26 cellular contexts compared by ENCODE assay signal in the genomic region with DNA sequence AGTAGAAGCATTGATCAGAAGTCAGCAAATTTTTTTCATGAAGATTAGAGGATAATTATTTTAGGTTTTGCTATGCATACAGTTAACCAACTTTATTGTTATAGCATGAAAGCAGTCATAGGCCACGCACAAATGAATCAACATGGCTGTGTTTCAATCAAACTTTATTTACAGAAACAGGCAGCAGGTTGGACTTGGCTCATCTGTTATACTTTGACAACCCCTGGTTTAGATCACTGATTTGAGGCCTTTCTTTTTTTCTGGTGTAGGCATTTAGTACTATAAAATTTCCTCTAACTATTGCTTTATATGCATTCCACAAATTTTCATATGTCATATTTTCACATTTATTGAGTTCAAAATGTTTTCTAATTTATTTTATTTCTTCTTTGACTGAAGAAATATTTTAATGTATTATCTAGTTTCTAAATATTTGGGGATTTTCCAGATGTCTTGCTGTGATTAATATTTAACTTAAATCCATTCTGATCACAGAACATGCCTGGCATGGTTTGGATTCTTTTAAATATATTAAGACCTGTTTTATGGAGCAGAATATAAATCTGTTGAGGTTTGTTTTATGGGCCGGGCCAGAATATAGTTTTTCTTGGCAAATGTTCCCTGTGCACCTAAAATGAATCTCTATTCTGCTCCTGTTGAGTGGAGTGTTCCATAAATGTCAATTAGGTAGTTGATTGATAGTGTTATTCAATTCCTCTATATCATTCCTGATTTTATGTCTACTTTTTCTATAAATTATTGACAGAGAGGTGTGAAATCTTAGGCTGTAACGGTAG.
DNase-seq lines count a peak whose midpoint lies in the region; ATAC-seq and TF ChIP-seq lines count a peak whose summit lies in the region.
"Had no signal": no experiment of that assay in that cellular context is flagged by ENCODE, and none has a peak within 500 bp of the region (broad histone marks: within the 10 kb centered on the region; RNA-seq: fewer than 3 reads in every experiment).

No MANE protein-coding gene starts in this region.

- ATAC-seq in Right ventricle myocardium superior (ENCODE audit: poor library complexity), result no peak
- ATAC-seq in stimulated activated effector memory CD8-positive, alpha-beta T cell treated with anti-CD3 and anti-CD28 coated beads, Interleukin-12 subunit alpha, Interleukin-12 subunit beta, amount 100 ng/mL, for 72 hours, result no peak
- ATAC-seq: foreskin keratinocyte, heart left ventricle, PC-3 had no signal

- TF ChIP-seq CTCF in HFFc6 (IDR thresholded peaks at IDR 0.05) (no peak), chondrocyte (IDR thresholded peaks at IDR 0.05) (no peak), mesothelial cell of epicardium (IDR thresholded peaks at IDR 0.05; ENCODE audit: unreplicated experiment) (no peak)

- no peaks in the 10 kb centered on the region for H3K36me3 Mint-ChIP-seq in HFFc6 (ENCODE audit: low read depth)
- H3K36me3 Mint-ChIP-seq in chondrocyte (ENCODE audit: low read depth), result no peaks in the 10 kb centered on the region
- H3K36me3 Mint-ChIP-seq in mesothelial cell of epicardium, result peaks cover 2% of the 10 kb centered on the region
- H3K36me3 Mint-ChIP-seq in stimulated activated effector memory CD8-positive, alpha-beta T cell treated with anti-CD3 and anti-CD28 coated beads, Interleukin-12 subunit alpha, Interleukin-12 subunit beta, amount 100 ng/mL, for 72 hours, result no peaks in the 10 kb centered on the region
- H3K36me3 Mint-ChIP-seq: activated naive CD4-positive, alpha-beta T cell treated with anti-CD3 and anti-CD28 coated beads, Interleukin-2, amount 10 ng/mL, durations not matched to agents 7 days and 5 days; brain had no signal

- peaks cover 2% of the 10 kb centered on the region for H3K27me3 Mint-ChIP-seq in HFFc6 (ENCODE audit: insufficient read depth)
- no peaks in the 10 kb centered on the region for H3K27me3 Mint-ChIP-seq in chondrocyte (ENCODE audit: low read depth)
- H3K27me3 Mint-ChIP-seq in mesothelial cell of epicardium (ENCODE audit: low read depth), result no peaks in the 10 kb centered on the region

- H3K4me1 Mint-ChIP-seq in HFFc6 (ENCODE audit: low read depth), result peaks cover 24% of the 10 kb centered on the region
- H3K4me1 Mint-ChIP-seq in chondrocyte (ENCODE audit: low read depth), result peaks cover 42% of the 10 kb centered on the region
- H3K4me1 Mint-ChIP-seq in mesothelial cell of epicardium, result peaks cover 12% of the 10 kb centered on the region
- H3K4me1 Mint-ChIP-seq in stimulated activated effector memory CD8-positive, alpha-beta T cell treated with anti-CD3 and anti-CD28 coated beads, Interleukin-12 subunit alpha, Interleukin-12 subunit beta, amount 100 ng/mL, for 72 hours, result no peaks in the 10 kb centered on the region
- H3K4me1 Mint-ChIP-seq: activated CD4-positive, alpha-beta memory T cell treated with anti-CD3 and anti-CD28 coated beads, Interleukin-2, amount 10 ng/mL, durations not matched to agents 7 days and 5 days; activated naive CD4-positive, alpha-beta T cell treated with anti-CD3 and anti-CD28 coated beads, Interleukin-2, amount 10 ng/mL, durations not matched to agents 7 days and 5 days; brain; endodermal cell had no signal

- DNase-seq in DMS153 (lab: John Stamatoyannopoulos, UW) (peak; percentile 13), HFFc6 (peak; percentile 23), chondrocyte (ENCODE audit: low spot score) (no peak), mesothelial cell of epicardium (ENCODE audit: low spot score in 2 of 2, unreplicated experiment in 2 of 2) (no peak), Right ventricle myocardium superior (no peak)
- no peak for DNase-seq in stimulated activated naive CD4-positive, alpha-beta T cell treated with Interleukin-2 at 50 U/mL for 16 hours (lab: John Stamatoyannopoulos, UW)
- no peak for DNase-seq in activated CD4-positive, CD25-positive, alpha-beta regulatory T cell (lab: John Stamatoyannopoulos, UW)
- DNase-seq in stimulated activated effector memory CD8-positive, alpha-beta T cell treated with anti-CD3 and anti-CD28 coated beads, Interleukin-12 subunit alpha, Interleukin-12 subunit beta, amount 100 ng/mL, for 72 hours (ENCODE audit: low spot score in 2 of 2), result no peak
- DNase-seq: activated CD4-positive, alpha-beta memory T cell treated with anti-CD3 and anti-CD28 coated beads, Interleukin-2, amount 10 ng/mL, durations not matched to agents 7 days and 5 days; activated CD8-positive, alpha-beta memory T cell treated with anti-CD3 and anti-CD28 coated beads, Interleukin-2, amount 50 U/mL, for 4 hours; activated naive CD4-positive, alpha-beta T cell treated with anti-CD3 and anti-CD28 coated beads, Interleukin-2, amount 10 ng/mL, durations not matched to agents 7 days and 5 days; adrenal gland; CD4-positive, alpha-beta T cell; dermis blood vessel endothelial cell; endodermal cell; esophagus squamous epithelium; foreskin keratinocyte; heart left ventricle; Kasumi-1; NCI-H1436 treated with DMSO at 0.1 percent for 48 hours; nephron progenitor cell; PC-3; stimulated activated CD4-positive, alpha-beta T cell treated with anti-CD3 and anti-CD28 coated beads, Interleukin-1b, Interleukin-23, amount 100 ng/mL, for 48 hours; testis had no signal

- H3K9me3 Mint-ChIP-seq in HFFc6, result no peaks in the 10 kb centered on the region
- peaks cover 4% of the 10 kb centered on the region for H3K9me3 Mint-ChIP-seq in chondrocyte (ENCODE audit: low read depth)
- peaks cover 18% of the 10 kb centered on the region for H3K9me3 Mint-ChIP-seq in mesothelial cell of epicardium
- H3K9me3 Mint-ChIP-seq in stimulated activated effector memory CD8-positive, alpha-beta T cell treated with anti-CD3 and anti-CD28 coated beads, Interleukin-12 subunit alpha, Interleukin-12 subunit beta, amount 100 ng/mL, for 72 hours, result no peaks in the 10 kb centered on the region
- H3K9me3 Mint-ChIP-seq: activated CD4-positive, alpha-beta memory T cell treated with anti-CD3 and anti-CD28 coated beads, Interleukin-2, amount 10 ng/mL, durations not matched to agents 7 days and 5 days; activated naive CD4-positive, alpha-beta T cell treated with anti-CD3 and anti-CD28 coated beads, Interleukin-2, amount 10 ng/mL, durations not matched to agents 7 days and 5 days; brain; CD4-positive, alpha-beta T cell; endodermal cell; nephron progenitor cell; stimulated activated naive CD8-positive, alpha-beta T cell treated with anti-CD3 and anti-CD28 coated beads, Interleukin-15, Interleukin-2, amounts not matched to agents 100 ng/mL and 50 ng/mL, for 24 hours had no signal

- H3K27ac Mint-ChIP-seq in HFFc6 (no peak overlapping the region), chondrocyte (ENCODE audit: unreplicated experiment) (peak overlapping the region; percentile 5), mesothelial cell of epicardium (peak overlapping the region; percentile 43)
- no peak overlapping the region for H3K27ac Mint-ChIP-seq in stimulated activated effector memory CD8-positive, alpha-beta T cell treated with anti-CD3 and anti-CD28 coated beads, Interleukin-12 subunit alpha, Interleukin-12 subunit beta, amount 100 ng/mL, for 72 hours
- H3K27ac Mint-ChIP-seq: activated CD4-positive, alpha-beta memory T cell treated with anti-CD3 and anti-CD28 coated beads, Interleukin-2, amount 10 ng/mL, durations not matched to agents 7 days and 5 days; activated naive CD4-positive, alpha-beta T cell treated with anti-CD3 and anti-CD28 coated beads, Interleukin-2, amount 10 ng/mL, durations not matched to agents 7 days and 5 days; brain; CD4-positive, alpha-beta T cell; endodermal cell; nephron progenitor cell; stimulated activated naive CD8-positive, alpha-beta T cell treated with anti-CD3 and anti-CD28 coated beads, Interleukin-15, Interleukin-2, amounts not matched to agents 100 ng/mL and 50 ng/mL, for 24 hours had no signal

- intact Hi-C loops in Right ventricle myocardium superior (cut with DNase I), result no loop called here

- H3K4me3 Mint-ChIP-seq in HFFc6, result no peak overlapping the region
- H3K4me3 Mint-ChIP-seq in chondrocyte (ENCODE audit: unreplicated experiment), result no peak overlapping the region
- H3K4me3 Mint-ChIP-seq in mesothelial cell of epicardium, result no peak overlapping the region
- H3K4me3 Mint-ChIP-seq in stimulated activated effector memory CD8-positive, alpha-beta T cell treated with anti-CD3 and anti-CD28 coated beads, Interleukin-12 subunit alpha, Interleukin-12 subunit beta, amount 100 ng/mL, for 72 hours, result no peak overlapping the region
- H3K4me3 Mint-ChIP-seq: activated CD4-positive, alpha-beta memory T cell treated with anti-CD3 and anti-CD28 coated beads, Interleukin-2, amount 10 ng/mL, durations not matched to agents 7 days and 5 days; activated naive CD4-positive, alpha-beta T cell treated with anti-CD3 and anti-CD28 coated beads, Interleukin-2, amount 10 ng/mL, durations not matched to agents 7 days and 5 days; brain; CD4-positive, alpha-beta T cell; endodermal cell; nephron progenitor cell; stimulated activated naive CD8-positive, alpha-beta T cell treated with anti-CD3 and anti-CD28 coated beads, Interleukin-15, Interleukin-2, amounts not matched to agents 100 ng/mL and 50 ng/mL, for 24 hours had no signal

Comparison
In these comparisons a context has a peak if more than half of its experiments do, and no peak if none do; other contexts are left out.
1. DNase-seq: peak in DMS153 (single experiment) and HFFc6 (single experiment); none in chondrocyte (single experiment), mesothelial cell of epicardium (0 of 2), Right ventricle myocardium superior (single experiment), stimulated activated naive CD4-positive, alpha-beta T cell treated with Interleukin-2 at 50 U/mL for 16 hours (single experiment), activated CD4-positive, CD25-positive, alpha-beta regulatory T cell (0 of 4) and stimulated activated effector memory CD8-positive, alpha-beta T cell treated with anti-CD3 and anti-CD28 coated beads, Interleukin-12 subunit alpha, Interleukin-12 subunit beta, amount 100 ng/mL, for 72 hours (0 of 2).
2. H3K27ac Mint-ChIP-seq: peak in chondrocyte (single experiment) and mesothelial cell of epicardium (single experiment); none in HFFc6 (single experiment) and stimulated activated effector memory CD8-positive, alpha-beta T cell treated with anti-CD3 and anti-CD28 coated beads, Interleukin-12 subunit alpha, Interleukin-12 subunit beta, amount 100 ng/mL, for 72 hours (single experiment).